ENCODE assay signal across 9 cellular contexts in the genomic region with DNA sequence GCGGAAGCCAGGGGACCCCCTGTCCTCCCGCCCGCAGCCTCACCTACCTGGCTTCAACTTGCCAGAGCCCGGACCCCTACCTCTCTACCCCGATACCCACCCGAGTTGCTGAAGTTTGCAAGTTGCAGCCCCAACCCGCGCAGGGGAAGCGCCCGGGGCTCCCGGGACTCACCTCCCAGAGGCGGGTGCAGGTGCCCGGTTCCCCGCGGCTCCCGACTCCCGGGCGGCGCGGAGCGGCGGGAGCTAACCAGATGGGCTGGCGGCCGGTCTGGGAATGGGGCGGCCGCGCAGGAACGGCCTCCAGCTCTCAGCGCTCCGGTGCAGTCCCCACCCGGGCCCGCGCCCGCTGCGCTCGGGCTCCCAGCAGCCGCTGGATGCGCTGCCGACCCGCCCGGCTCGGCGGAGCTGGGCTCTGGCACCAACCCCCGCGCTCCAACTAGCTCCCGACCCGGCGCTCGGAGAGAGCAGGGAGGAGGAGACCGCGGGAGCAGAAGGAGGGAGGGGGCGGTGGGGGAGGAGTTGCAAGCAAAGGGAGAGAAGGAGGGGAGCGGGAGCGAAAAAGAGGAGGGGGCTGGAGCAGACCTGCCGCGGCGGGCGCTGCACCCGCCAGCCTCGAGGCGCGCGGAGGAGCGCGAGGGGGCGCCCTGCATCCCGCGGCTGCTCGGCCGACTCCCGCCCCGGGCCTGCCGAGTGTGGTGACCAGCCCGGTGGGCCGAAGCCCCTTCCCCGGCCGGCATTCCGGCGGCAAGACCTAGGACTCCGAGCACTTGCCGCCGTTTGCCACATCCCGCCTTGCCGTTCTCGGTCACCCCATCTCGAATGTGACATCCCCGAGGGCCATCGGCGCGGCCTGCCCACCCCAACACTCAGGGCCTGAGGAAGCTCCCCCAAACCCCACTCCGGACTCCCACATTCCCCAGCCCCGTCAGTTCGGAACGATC. TPM values are rescaled to one million over a fixed set of nuclear protein-coding genes. Genes with fewer than 3 reads are reported as not detected.
DNase-seq lines count a peak whose midpoint lies in the region; TF ChIP-seq lines count a peak whose summit lies in the region.
"Had no signal": no experiment of that assay in that cellular context is flagged by ENCODE, and none has a peak within 500 bp of the region (broad histone marks: within the 10 kb centered on the region; RNA-seq: fewer than 3 reads in every experiment).

Gene SEMA5B, minus strand, starts transcription at position 472 of the 941 bp plus-strand sequence. CDS start 66,500 bp downstream, outside the sequence.

- H3K27me3 ChIP-seq in HL-60 (ENCODE audit: insufficient read depth, poor library complexity, severe bottlenecking) (peaks cover 57% of the 10 kb centered on the region), endodermal cell (ENCODE audit: control insufficient read depth, insufficient read depth, low read length, poor library complexity, severe bottlenecking) (no peaks in the 10 kb centered on the region), mononuclear cell (ENCODE audit: insufficient read depth, low read length) (peaks cover 85% of the 10 kb centered on the region), transverse colon (peaks cover 92% of the 10 kb centered on the region)

- peaks cover 25% of the 10 kb centered on the region for H3K4me1 ChIP-seq in endodermal cell (ENCODE audit: control insufficient read depth, insufficient read depth, low read length)
- H3K4me1 ChIP-seq in mononuclear cell (ENCODE audit: insufficient read depth, low read length): peaks cover 22% of the 10 kb centered on the region
- H3K4me1 ChIP-seq in transverse colon: peaks cover 12 to 31% (median 23%) of the 10 kb centered on the region in 4 donors

- H3K27me3 Mint-ChIP-seq in endodermal cell (ENCODE audit: insufficient read depth): peaks cover 38% of the 10 kb centered on the region

- H3K27ac ChIP-seq in HL-60 (replicated peaks) (no peak within 1 kb of the TSS), VCaP (peak within 1 kb of the TSS; percentile 27; the same call in 1 of the 2 replicates), endodermal cell (ENCODE audit: low read depth, low read length) (peak within 1 kb of the TSS; percentile 72), transverse colon (peak within 1 kb of the TSS in 1 of 4 donors; percentile 10)

- peak within 1 kb of the TSS; percentile 32 for H3K9ac ChIP-seq in endodermal cell (ENCODE audit: extremely low read depth, low read length, poor library complexity, severe bottlenecking)

- H3K4me3 ChIP-seq in HL-60 (replicated peaks; ENCODE audit: insufficient read depth, low read length) (peak within 1 kb of the TSS; percentile 39), endodermal cell (ENCODE audit: low read length) (peak within 1 kb of the TSS; percentile 81), mononuclear cell (ENCODE audit: low read length) (peak within 1 kb of the TSS; percentile 5), transverse colon (peak within 1 kb of the TSS; percentile 26 to 59 (median 39))

- H3K4me1 Mint-ChIP-seq in endodermal cell: peaks cover 41% of the 10 kb centered on the region

- no peaks in the 10 kb centered on the region for H3K9me3 Mint-ChIP-seq in endodermal cell

- no peak for TF ChIP-seq POLR2A in transverse colon (IDR thresholded peaks at IDR 0.05)

- intact Hi-C loops in transverse colon (cut with DNase I; ENCODE audit: low total_unique reads): loop anchor here (10.0 kb wide), 1 partner anchor 83 kb away; no protein-coding TSS in a partner anchor

- peak; percentile 41 for DNase-seq in COLO668 (lab: John Stamatoyannopoulos, UW; ENCODE audit: unreplicated experiment)
- no peak for DNase-seq in HL-60 (ENCODE audit: low read depth in 1 of 2, low spot score in 1 of 2)
- peak; percentile 94 for DNase-seq in endodermal cell
- DNase-seq in transverse colon: peak; percentile 9
- DNase-seq in NCI-H128 (lab: John Stamatoyannopoulos, UW; ENCODE audit: unreplicated experiment): no peak
- no peak for DNase-seq in NCI-H510A treated with DMSO at 0.1 percent for 48 hours (lab: John Stamatoyannopoulos, UW)

- no peaks in the 10 kb centered on the region for H3K36me3 Mint-ChIP-seq in endodermal cell (ENCODE audit: low read depth)

- WGBS in endodermal cell (ENCODE audit: insufficient coverage in 1 of 2, insufficient read length in 1 of 2), 2 experiments: 0 to 1% methylated on average over 26 to 94 of the region's 94 CpGs
- WGBS in transverse colon (ENCODE audit: low coverage in 1 of 2), 2 donors: 0 to 1% methylated on average over 10 to 42 of the region's 94 CpGs

- peak within 1 kb of the TSS; percentile 77 for H3K27ac Mint-ChIP-seq in endodermal cell

- H3K9me3 ChIP-seq in endodermal cell (ENCODE audit: control insufficient read depth, low read length) (no peaks in the 10 kb centered on the region), mononuclear cell (ENCODE audit: low read depth, low read length) (no peaks in the 10 kb centered on the region), transverse colon (no peaks in the 10 kb centered on the region)

- H3K4me3 Mint-ChIP-seq in endodermal cell: peak within 1 kb of the TSS; percentile 79

- no peak for TF ChIP-seq EP300 in transverse colon (IDR thresholded peaks at IDR 0.05; ENCODE audit: low read depth)

- in situ Hi-C loops in transverse colon (cut with MboI; ENCODE audit: low pct_ligation_motif_present in 1 of 4, low pct_unique_long_range_greater_than_20kb in 1 of 4, low sequenced_read_pairs in 3 of 4): no loop called here

- H3K36me3 ChIP-seq in endodermal cell (ENCODE audit: control insufficient read depth, insufficient read depth, low read length) (no peaks in the 10 kb centered on the region), transverse colon (no peaks in the 10 kb centered on the region)

- TF ChIP-seq CTCF in HL-60 (IDR thresholded peaks at IDR 0.05; ENCODE audit: insufficient read depth, low read length): peak; percentile 20
- peak; percentile 53 for TF ChIP-seq CTCF in VCaP (conservative IDR thresholded peaks at IDR 0.05)
- TF ChIP-seq CTCF in endodermal cell (conservative IDR thresholded peaks at IDR 0.05): peak; percentile 73
- TF ChIP-seq CTCF in transverse colon (IDR thresholded peaks at IDR 0.05): peak in 3 of 5 experiments; percentile 16 to 28 (median 23)

RNA-seq across cellular contexts. Expression of gene SEMA5B, which starts in this region (rescaled TPM):
- 10 to 100 TPM; 37.3 to 45.8 TPM for total RNA-seq in endodermal cell
- 76.1 TPM for polyA plus RNA-seq in endodermal cell (2013, experiment 1 of 2)
- polyA plus RNA-seq in endodermal cell (2013, experiment 2 of 2): 68.4 TPM
- not detected for total RNA-seq in mononuclear cell
- total RNA-seq in transverse colon: 1 to 10 TPM in 1 of 4 donors, under 1 TPM in 2, not detected in 1; 0.16 to 1.4 (median 0.27) TPM
- total RNA-seq: SK-MEL-5 had no signal

Comparison
In these comparisons a context has a peak if more than half of its experiments do, and no peak if none do; other contexts are left out.
1. RNA of gene SEMA5B (total RNA-seq): 37.3 to 45.8 TPM in endodermal cell; 0.16 to 1.4 TPM in transverse colon and not detected in mononuclear cell (single experiment); every median in the first group is over 10 times any median in the second.
2. DNase-seq: peak in COLO668 (single experiment), endodermal cell (single experiment) and transverse colon (single experiment); none in HL-60 (0 of 2), NCI-H128 (single experiment) and NCI-H510A treated with DMSO at 0.1 percent for 48 hours (single experiment).
3. H3K4me3 ChIP-seq: peak in every context shown above with its lines; median percentile 81 in endodermal cell; 39 in HL-60; 39 in transverse colon; 5 in mononuclear cell.
4. CTCF ChIP-seq: peak in every context shown above with its lines; median percentile 73 in endodermal cell; 53 in VCaP; 23 in transverse colon; 20 in HL-60.